35 cellular contexts compared by ENCODE assay signal in the genomic region with DNA sequence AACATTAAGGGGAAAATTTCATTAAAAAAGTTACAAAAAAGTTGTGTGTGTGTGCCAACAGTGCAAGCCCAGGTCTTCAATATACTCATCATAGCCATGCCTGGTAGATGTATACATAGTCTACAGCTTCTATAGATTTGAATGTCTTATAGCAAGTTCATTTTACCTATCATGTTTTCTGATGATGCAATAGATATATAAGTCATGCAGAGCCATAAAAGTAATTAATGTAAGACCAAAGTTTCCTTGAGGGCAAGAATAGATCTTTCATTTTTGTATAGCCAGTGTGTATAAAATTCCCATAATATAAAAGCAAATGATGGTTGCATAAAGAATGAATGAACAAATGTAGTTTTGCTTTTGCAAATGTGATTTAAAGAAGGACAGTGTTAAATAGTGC.
"Had no signal": no experiment of that assay in that cellular context is flagged by ENCODE, and none has a peak within 500 bp of the region (broad histone marks: within the 10 kb centered on the region; RNA-seq: fewer than 3 reads in every experiment).

No MANE protein-coding gene starts in this region.

- H3K36me3 ChIP-seq: MG63 had no signal

- H3K4me3 ChIP-seq: MG63 had no signal

- DNase-seq: Karpas-422, Kasumi-1, MG63, MM.1S, MV-4-11, NCI-H1048, NCI-H1092, NCI-H1092 treated with DMSO at 0.1 percent for 48 hours, NCI-H1105, NCI-H1105 treated with DMSO at 0.1 percent for 48 hours, NCI-H1417, NCI-H1417 treated with DMSO at 0.1 percent for 48 hours, NCI-H1436, NCI-H1436 treated with DMSO at 0.1 percent for 48 hours, NCI-H146, NCI-H1694, NCI-H1694 treated with DMSO at 0.1 percent for 48 hours, NCI-H187, NCI-H187 treated with DMSO at 0.1 percent for 48 hours, NCI-H1930, NCI-H2029, NCI-H2029 treated with DMSO at 0.1 percent for 48 hours, NCI-H2081, NCI-H2081 treated with DMSO at 0.1 percent for 48 hours, NCI-H2107, NCI-H2171, NCI-H2171 treated with DMSO at 0.1 percent for 48 hours, NCI-H2227 treated with DMSO at 0.1 percent for 48 hours, NCI-H226, NCI-H345, NCI-H446, NCI-H446 treated with DMSO at 0.1 percent for 48 hours, NCI-H510A, NCI-H510A treated with DMSO at 0.1 percent for 48 hours, NCI-H524 had no signal

- H3K27me3 ChIP-seq: MG63 had no signal
